Comparison of ENCODE assay signal across 8 cellular contexts in genomic region chr13:102870677-102871415, GRCh38. TPM values are rescaled to one million over a fixed set of nuclear protein-coding genes. Genes with fewer than 3 reads are reported as not detected.
DNase-seq lines count a peak whose midpoint lies in the region; ATAC-seq and TF ChIP-seq lines count a peak whose summit lies in the region.

No MANE protein-coding gene starts in this region.

- H3K4me1 Mint-ChIP-seq in activated CD8-positive, alpha-beta memory T cell treated with anti-CD3 and anti-CD28 coated beads, Interleukin-2, amount 10 ng/mL, durations not matched to agents 7 days and 5 days, result peaks cover 40% of the 10 kb centered on the region

- H3K27me3 ChIP-seq in stomach, result no peaks in the 10 kb centered on the region

- H3K4me1 ChIP-seq in stomach, result peaks cover 0 to 41% (median 22%) of the 10 kb centered on the region in 4 donors

- peaks cover 32 to 88% (median 78%) of the 10 kb centered on the region in 4 donors for H3K36me3 ChIP-seq in stomach

- H3K27ac ChIP-seq in C4-2B, result no peak overlapping the region
- H3K27ac ChIP-seq in stomach, result peak overlapping the region in 4 of 5 donors; percentile 18 to 41 (median 29)

- no peaks in the 10 kb centered on the region for H3K27me3 Mint-ChIP-seq in activated CD8-positive, alpha-beta memory T cell treated with anti-CD3 and anti-CD28 coated beads, Interleukin-2, amount 10 ng/mL, durations not matched to agents 7 days and 5 days

- TF ChIP-seq EP300 in stomach (IDR thresholded peaks at IDR 0.05), result no peak

- no peak overlapping the region for H3K4me3 ChIP-seq in stomach

- ATAC-seq in GM18868 (IDR thresholded peaks at IDR 0.05; ENCODE audit: unreplicated experiment) (peak; percentile 79), HG03097 (IDR thresholded peaks at IDR 0.05; ENCODE audit: low FRiP score, unreplicated experiment) (peak; percentile 76)
- ATAC-seq in activated CD8-positive, alpha-beta memory T cell treated with anti-CD3 and anti-CD28 coated beads, Interleukin-2, amount 10 ng/mL, durations not matched to agents 7 days and 5 days, result peak; percentile 66

- TF ChIP-seq POLR2A in stomach (IDR thresholded peaks at IDR 0.05), result no peak

- no peaks in the 10 kb centered on the region for H3K9me3 Mint-ChIP-seq in activated CD8-positive, alpha-beta memory T cell treated with anti-CD3 and anti-CD28 coated beads, Interleukin-2, amount 10 ng/mL, durations not matched to agents 7 days and 5 days (ENCODE audit: low read depth)

- CTCF ChIA-PET in activated CD8-positive, alpha-beta memory T cell treated with anti-CD3 and anti-CD28 coated beads, Interleukin-2, amount 10 ng/mL, durations not matched to agents 7 days and 5 days (lab: Charles Lee), result interaction anchor here (0.8 to 2.1 kb wide), 25 partner anchors 9 to 305 kb away, joined by 3 to 15 read pairs (median 5); partner anchors contain the start of genes ERCC5 and TPP2

- H3K4me3 Mint-ChIP-seq in activated CD8-positive, alpha-beta memory T cell treated with anti-CD3 and anti-CD28 coated beads, Interleukin-2, amount 10 ng/mL, durations not matched to agents 7 days and 5 days, result no peak overlapping the region

- DNase-seq in NCI-H446 treated with DMSO at 0.1 percent for 48 hours (lab: John Stamatoyannopoulos, UW) (peak; percentile 10), epidermal melanocyte (ENCODE audit: insufficient read length, low spot score) (peak; percentile 54), mucosa of gallbladder (ENCODE audit: low spot score) (peak; percentile 59), stomach (peak; percentile 56)
- peak; percentile 69 for DNase-seq in activated CD8-positive, alpha-beta memory T cell treated with anti-CD3 and anti-CD28 coated beads, Interleukin-2, amount 10 ng/mL, durations not matched to agents 7 days and 5 days

- H3K27ac Mint-ChIP-seq in activated CD8-positive, alpha-beta memory T cell treated with anti-CD3 and anti-CD28 coated beads, Interleukin-2, amount 10 ng/mL, durations not matched to agents 7 days and 5 days, result no peak overlapping the region

- no peaks in the 10 kb centered on the region for H3K9me3 ChIP-seq in stomach

- TF ChIP-seq CTCF in C4-2B (conservative IDR thresholded peaks at IDR 0.05) (peak; percentile 91), stomach (IDR thresholded peaks at IDR 0.05) (peak in 4 of 7 experiments; percentile 53 to 70 (median 66))

- intact Hi-C loops in stomach (cut with DNase I; ENCODE audit: low total_unique reads), result no loop called here

- peaks cover 55% of the 10 kb centered on the region for H3K36me3 Mint-ChIP-seq in activated CD8-positive, alpha-beta memory T cell treated with anti-CD3 and anti-CD28 coated beads, Interleukin-2, amount 10 ng/mL, durations not matched to agents 7 days and 5 days

- 48 to 56% (median 54%) methylated on average over 22 of the region's 22 CpGs for WGBS in stomach, 5 donors

RNA-seq across cellular contexts. Expression of gene ERCC5, which starts 25.0 kb away (rescaled TPM):
- 10 to 100 TPM; 75.8 to 76.1 TPM for total RNA-seq in activated CD8-positive, alpha-beta memory T cell treated with anti-CD3 and anti-CD28 coated beads, Interleukin-2, amount 10 ng/mL, durations not matched to agents 7 days and 5 days
- total RNA-seq in mucosa of gallbladder, result 59.6 TPM
- 100 to 1,000 TPM in 3 of 5 donors, 10 to 100 TPM in 2; 42.9 to 348 (median 105) TPM for total RNA-seq in stomach
- 10 to 100 TPM; 36.7 to 61.2 (median 51.5) TPM for polyA plus RNA-seq in stomach

Comparison
In these comparisons a context has a peak if more than half of its experiments do, and no peak if none do; other contexts are left out.
1. DNase-seq: peak in every context shown above with its lines; median percentile 69 in activated CD8-positive, alpha-beta memory T cell treated with anti-CD3 and anti-CD28 coated beads, Interleukin-2, amount 10 ng/mL, durations not matched to agents 7 days and 5 days; 59 in mucosa of gallbladder; 56 in stomach; 54 in epidermal melanocyte; 10 in NCI-H446 treated with DMSO at 0.1 percent for 48 hours.